In the genomic region with DNA sequence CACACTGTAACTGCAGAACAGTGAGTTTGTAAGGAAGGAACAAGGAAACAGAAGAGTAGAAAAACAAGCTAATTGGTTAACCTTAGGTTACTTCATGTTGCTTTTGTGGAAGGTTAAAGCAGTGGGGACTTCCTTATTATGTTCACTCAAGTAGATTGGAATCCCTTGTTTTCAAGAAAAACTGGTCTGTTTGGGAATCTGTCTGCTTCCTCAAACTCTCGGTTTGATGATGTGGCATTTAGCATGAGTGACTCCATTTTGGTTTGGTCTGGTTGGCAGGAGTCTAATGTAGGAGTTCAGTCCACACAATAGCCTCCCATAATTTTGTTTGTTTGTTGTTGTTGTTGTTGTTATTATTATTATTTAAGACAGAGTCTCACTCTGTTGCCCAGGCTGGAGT, we compare ENCODE assay signal across 24 cellular contexts.
"Had no signal": no experiment of that assay in that cellular context is flagged by ENCODE, and none has a peak within 500 bp of the region (broad histone marks: within the 10 kb centered on the region; RNA-seq: fewer than 3 reads in every experiment).

No MANE protein-coding gene starts in this region.

- H3K27me3 Mint-ChIP-seq: activated B cell treated with CpG ODN at 0.5 μM for 24 hours; activated CD4-positive, alpha-beta T cell treated with anti-CD3 and anti-CD28 coated beads for 36 hours; activated T-cell treated with anti-CD3 and anti-CD28 coated beads, Interleukin-2, amount 50 U/mL, for 24 hours; stimulated activated memory B cell treated with anti-CD40 and anti-IgM and Interleukin-4, amounts not matched to agents 10 μg/mL and 1 μg/mL and 100 μg/mL, for 72 hours had no signal

- H3K36me3 Mint-ChIP-seq: mesothelial cell of epicardium; neural progenitor cell; stimulated activated memory B cell treated with anti-CD40 and anti-IgM and Interleukin-4, amounts not matched to agents 10 μg/mL and 1 μg/mL and 100 μg/mL, for 72 hours had no signal

- H3K9me3 Mint-ChIP-seq: activated B cell treated with CpG ODN at 0.5 μM for 24 hours; activated naive CD4-positive, alpha-beta T cell treated with anti-CD3 and anti-CD28 coated beads, Interleukin-2, amount 50 U/mL, for 72 hours; activated T-cell treated with anti-CD3 and anti-CD28 coated beads, Interleukin-2, amount 50 U/mL, for 24 hours; activated T-helper 17 cell treated with anti-CD3 and anti-CD28 coated beads, Interleukin-2, amount 50 U/mL, for 72 hours; naive thymus-derived CD8-positive, alpha-beta T cell; neural progenitor cell; stimulated activated memory B cell treated with anti-CD40 and anti-IgM and Interleukin-4, amounts not matched to agents 10 μg/mL and 1 μg/mL and 100 μg/mL, for 72 hours had no signal

- H3K27ac Mint-ChIP-seq: activated B cell treated with CpG ODN at 0.5 μM for 24 hours; activated CD4-positive, alpha-beta T cell treated with anti-CD3 and anti-CD28 coated beads for 36 hours; activated naive CD4-positive, alpha-beta T cell treated with anti-CD3 and anti-CD28 coated beads, Interleukin-2, amount 50 U/mL, for 72 hours; activated T-cell treated with anti-CD3 and anti-CD28 coated beads, Interleukin-2, amount 50 U/mL, for 24 hours; activated T-helper 17 cell treated with anti-CD3 and anti-CD28 coated beads, Interleukin-2, amount 50 U/mL, for 72 hours; mesothelial cell of epicardium; naive thymus-derived CD8-positive, alpha-beta T cell; neural progenitor cell; stimulated activated memory B cell treated with anti-CD40 and anti-IgM and Interleukin-4, amounts not matched to agents 10 μg/mL and 1 μg/mL and 100 μg/mL, for 72 hours had no signal

- H3K4me3 Mint-ChIP-seq: activated B cell treated with CpG ODN at 0.5 μM for 24 hours; activated CD4-positive, alpha-beta T cell treated with anti-CD3 and anti-CD28 coated beads for 36 hours; activated T-cell treated with anti-CD3 and anti-CD28 coated beads, Interleukin-2, amount 50 U/mL, for 24 hours; activated T-helper 17 cell treated with anti-CD3 and anti-CD28 coated beads, Interleukin-2, amount 50 U/mL, for 72 hours; mesothelial cell of epicardium; naive thymus-derived CD8-positive, alpha-beta T cell; neural progenitor cell; stimulated activated memory B cell treated with anti-CD40 and anti-IgM and Interleukin-4, amounts not matched to agents 10 μg/mL and 1 μg/mL and 100 μg/mL, for 72 hours had no signal

- DNase-seq: activated B cell treated with CpG ODN at 0.5 μM for 24 hours; activated CD4-positive, alpha-beta T cell treated with anti-CD3 and anti-CD28 coated beads for 36 hours; activated CD4-positive, alpha-beta T cell treated with anti-CD3 and anti-CD28 coated beads, Interleukin-2, amount 50 U/mL, for 4 hours; activated CD8-positive, alpha-beta memory T cell treated with anti-CD3 and anti-CD28 coated beads for 24 hours; activated CD8-positive, alpha-beta memory T cell treated with anti-CD3 and anti-CD28 coated beads, Interleukin-2, amount 50 U/mL, for 4 hours; activated T-cell treated with anti-CD3 and anti-CD28 coated beads, Interleukin-2, amount 50 U/mL, for 24 hours; brain microvascular endothelial cell; caudate nucleus; dermis blood vessel endothelial cell; effector memory CD4-positive, alpha-beta T cell; glutamatergic neuron; hippocampal formation; kidney glomerular epithelial cell; left ventricle myocardium inferior; naive thymus-derived CD8-positive, alpha-beta T cell; retina; sigmoid colon; stimulated activated CD4-positive, alpha-beta T cell treated with anti-CD3 and anti-CD28 coated beads, Interleukin-15, amount 100 ng/mL, for 24 hours; stomach had no signal
